ENCODE assay signal across 15 cellular contexts in genomic region chr7:19939746-19940145, GRCh38.
DNase-seq lines count a peak whose midpoint lies in the region; ATAC-seq, FAIRE-seq and TF ChIP-seq lines count a peak whose summit lies in the region.
"Had no signal": no experiment of that assay in that cellular context is flagged by ENCODE, and none has a peak within 500 bp of the region (broad histone marks: within the 10 kb centered on the region; RNA-seq: fewer than 3 reads in every experiment).

No MANE protein-coding gene starts in this region.

- FAIRE-seq in endothelial cell of umbilical vein (lab: Jason Lieb, UNC), result no peak
- FAIRE-seq: K562 had no signal

- TF ChIP-seq POLR2A in endothelial cell of umbilical vein (IDR thresholded peaks at IDR 0.05; ENCODE audit: low read depth, low read length), result no peak

- no peak overlapping the region for H3K4me3 ChIP-seq in AG10803 (ENCODE audit: low read length)
- H3K4me3 ChIP-seq in MG63, result no peak overlapping the region
- no peak overlapping the region for H3K4me3 ChIP-seq in endothelial cell of umbilical vein (replicated peaks in 1 of 3; ENCODE audit: insufficient read depth in 1 of 3, low read depth in 1 of 3, low read length in 3 of 3)
- no peak overlapping the region for H3K4me3 ChIP-seq in mesendoderm (ENCODE audit: low read length)
- H3K4me3 ChIP-seq: K562, Peyer's patch, testis had no signal

- no peak overlapping the region for H3K18ac ChIP-seq in mesendoderm (ENCODE audit: low read length)

- DNase-seq in AG10803 (ENCODE audit: low read depth) (peak; percentile 82), MG63 (peak; percentile 39), endothelial cell of umbilical vein (ENCODE audit: low read depth, low spot score) (no peak), mesendoderm (peak; percentile 8), NCI-H146 (lab: John Stamatoyannopoulos, UW) (no peak)
- DNase-seq: activated CD4-positive, alpha-beta T cell treated with anti-CD3 and anti-CD28 coated beads, Interleukin-2, amount 50 U/mL, for 4 hours; NCI-H510A; Peyer's patch; stimulated activated CD4-positive, alpha-beta T cell treated with anti-CD3 and anti-CD28 coated beads, Interleukin-15, amount 100 ng/mL, for 24 hours; testis had no signal

- H2BK5ac ChIP-seq in mesendoderm (ENCODE audit: low read length), result no peak overlapping the region

- H4K8ac ChIP-seq in mesendoderm (ENCODE audit: low read depth, low read length), result no peak overlapping the region

- CTCF ChIA-PET in endothelial cell of umbilical vein (lab: Charles Lee), result no interaction called here

- H3K4me1 ChIP-seq in endothelial cell of umbilical vein (ENCODE audit: control insufficient read depth, extremely low read depth, insufficient read depth, low read length) (no peaks in the 10 kb centered on the region), mesendoderm (ENCODE audit: control insufficient read depth, low read depth, low read length) (no peaks in the 10 kb centered on the region)
- H3K4me1 ChIP-seq: Peyer's patch, testis had no signal

- no peaks in the 10 kb centered on the region for H3K9me1 ChIP-seq in endothelial cell of umbilical vein (replicated peaks; ENCODE audit: control insufficient read depth, extremely low read depth, insufficient read depth, low read length)

- dilution Hi-C loops in endothelial cell of umbilical vein (cut with MboI; ENCODE audit: extremely low pct_ligation_motif_present, low sequenced_read_pairs), result no loop called here

- H3K79me2 ChIP-seq in endothelial cell of umbilical vein (ENCODE audit: control insufficient read depth, insufficient read depth, low read length), result no peaks in the 10 kb centered on the region
- no peaks in the 10 kb centered on the region for H3K79me2 ChIP-seq in mesendoderm (ENCODE audit: control insufficient read depth, insufficient read depth, low read length)

- no peak overlapping the region for H3K23ac ChIP-seq in mesendoderm (ENCODE audit: low read length)

- TF ChIP-seq CTCF in AG10803 (conservative IDR thresholded peaks at IDR 0.05; ENCODE audit: low read length) (no peak), endothelial cell of umbilical vein (IDR thresholded peaks at IDR 0.05; ENCODE audit: extremely low read depth in 1 of 2, insufficient read depth in 1 of 2, low read depth in 1 of 2, low read length in 2 of 2) (no peak)

- no peak overlapping the region for H3K4me2 ChIP-seq in endothelial cell of umbilical vein (ENCODE audit: insufficient read depth, low read length)
- H3K4me2 ChIP-seq in mesendoderm (ENCODE audit: low read length), result no peak overlapping the region

- H3K9me3 ChIP-seq in MG63 (peaks cover 3% of the 10 kb centered on the region; the same call in 1 of the 2 replicates), endothelial cell of umbilical vein (replicated peaks; ENCODE audit: control insufficient read depth, insufficient read depth, low read length) (no peaks in the 10 kb centered on the region)
- H3K9me3 ChIP-seq: Peyer's patch, testis had no signal

- H3K56ac ChIP-seq in mesendoderm (ENCODE audit: low read length), result no peak overlapping the region

- intact Hi-C loops in endothelial cell of umbilical vein (cut with micrococcal nuclease), result no loop called here

- POLR2A ChIA-PET in endothelial cell of umbilical vein (lab: Charles Lee), result no interaction called here

- H3K9ac ChIP-seq in endothelial cell of umbilical vein (replicated peaks; ENCODE audit: extremely low read depth, insufficient read depth, low read length) (no peak overlapping the region), mesendoderm (ENCODE audit: low read length) (no peak overlapping the region)

- no peak for ATAC-seq in HG02938 (IDR thresholded peaks at IDR 0.05; ENCODE audit: unreplicated experiment)
- ATAC-seq in SK-N-SH treated with all-trans-retinoic acid at 6 μM for 48 hours, result no peak
- no peak for ATAC-seq in GM21528 (IDR thresholded peaks at IDR 0.05; ENCODE audit: low FRiP score, unreplicated experiment)
- ATAC-seq: K562 had no signal

- H4K5ac ChIP-seq in mesendoderm (ENCODE audit: low read length), result no peak overlapping the region

- H4K20me1 ChIP-seq in endothelial cell of umbilical vein (replicated peaks; ENCODE audit: control insufficient read depth, extremely low read depth, insufficient read depth, low read length), result no peaks in the 10 kb centered on the region

- H3K4ac ChIP-seq in mesendoderm (ENCODE audit: low read depth, low read length), result no peak overlapping the region

- no peak overlapping the region for H2BK15ac ChIP-seq in mesendoderm (replicated peaks; ENCODE audit: low read depth)

- H3K79me1 ChIP-seq in mesendoderm (ENCODE audit: low read length), result no peaks in the 10 kb centered on the region

- H2AFZ ChIP-seq in endothelial cell of umbilical vein (ENCODE audit: low read depth, low read length), result no peak overlapping the region

- no peak overlapping the region for H2AK5ac ChIP-seq in mesendoderm (ENCODE audit: low read length)

- H3K27me3 ChIP-seq in MG63 (no peaks in the 10 kb centered on the region), endothelial cell of umbilical vein (ENCODE audit: control insufficient read depth in 2 of 2, insufficient read depth in 2 of 2, low read length in 2 of 2) (no peaks in the 10 kb centered on the region), mesendoderm (ENCODE audit: insufficient read depth, low read length, poor library complexity) (no peaks in the 10 kb centered on the region)
- H3K27me3 ChIP-seq: Peyer's patch, testis had no signal

- H3K27ac ChIP-seq in endothelial cell of umbilical vein (ENCODE audit: insufficient read depth, low read depth, low read length), result no peak overlapping the region
- H3K27ac ChIP-seq in mesendoderm (ENCODE audit: low read depth, low read length), result no peak overlapping the region
- H3K27ac ChIP-seq: C4-2B, Peyer's patch, testis had no signal

- no TSS peak for BruUV-seq in endothelial cell of umbilical vein (replicated peaks; lab: Mats Ljungman, UMichigan)

- H2BK120ac ChIP-seq in mesendoderm (ENCODE audit: low read depth, low read length), result no peak overlapping the region

- no peaks in the 10 kb centered on the region for H3K36me3 ChIP-seq in MG63
- H3K36me3 ChIP-seq in endothelial cell of umbilical vein (ENCODE audit: control insufficient read depth in 2 of 2, extremely low read depth in 1 of 2, insufficient read depth in 2 of 2, low read length in 2 of 2), result no peaks in the 10 kb centered on the region
- H3K36me3 ChIP-seq in mesendoderm (ENCODE audit: control insufficient read depth, insufficient read depth, low read length), result no peaks in the 10 kb centered on the region
- H3K36me3 ChIP-seq: Peyer's patch had no signal

TF ChIP-seq in endothelial cell of umbilical vein, 7 proteins besides CTCF, POLR2A, EP300 and RAD21:
- no peak for TF ChIP-seq MYC (IDR thresholded peaks at IDR 0.05; ENCODE audit: low read depth, low read length)
- peak; percentile 19 for TF ChIP-seq FOS (IDR thresholded peaks at IDR 0.05; ENCODE audit: borderline replicate concordance, insufficient read depth, low read length)
- no peak for TF ChIP-seq POLR2AphosphoS5 (IDR thresholded peaks at IDR 0.05; ENCODE audit: insufficient read depth, low read depth, low read length)
TF ChIP-seq in endothelial cell of umbilical vein: peak in this region for 1.

TF ChIP-seq in SK-N-SH treated with all-trans-retinoic acid at 6 μM for 48 hours, 23 proteins besides CTCF, POLR2A, EP300 and RAD21:
- TF ChIP-seq RARB (CRISPR knock-in tag; IDR thresholded peaks at IDR 0.05) (no peak), SNAI2 (CRISPR knock-in tag; IDR thresholded peaks at IDR 0.05) (no peak), TSHZ2 (CRISPR knock-in tag; IDR thresholded peaks at IDR 0.05) (no peak)

Comparison
In these comparisons a context has a peak if more than half of its experiments do, and no peak if none do; other contexts are left out.
1. DNase-seq: peak in AG10803 (single experiment), MG63 (single experiment) and mesendoderm (single experiment); none in endothelial cell of umbilical vein (single experiment) and NCI-H146 (single experiment).